ENCODE assay signal across 19 cellular contexts in the genomic region with DNA sequence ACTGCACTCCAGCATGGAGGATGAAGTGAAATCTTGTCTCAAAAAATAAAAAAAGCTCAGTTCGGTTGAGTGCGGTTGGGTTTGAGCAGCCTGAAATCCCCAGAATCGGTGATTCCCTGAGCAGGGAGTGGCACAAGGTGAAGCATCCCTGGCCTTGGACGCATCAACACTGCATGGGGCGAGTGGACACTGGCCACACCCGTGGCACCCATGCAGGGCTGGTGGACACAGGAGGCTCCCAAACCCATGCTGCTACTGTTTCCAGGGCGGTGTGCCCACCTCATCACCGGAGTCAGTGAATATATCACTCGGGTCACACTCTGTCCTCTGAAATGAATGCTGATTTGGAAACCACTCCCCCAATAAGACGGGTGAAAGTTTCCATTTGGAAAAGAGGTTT. TPM values are rescaled to one million over a fixed set of nuclear protein-coding genes. Genes with fewer than 3 reads are reported as not detected.
DNase-seq lines count a peak whose midpoint lies in the region; ATAC-seq and TF ChIP-seq lines count a peak whose summit lies in the region.
"Had no signal": no experiment of that assay in that cellular context is flagged by ENCODE, and none has a peak within 500 bp of the region (broad histone marks: within the 10 kb centered on the region; RNA-seq: fewer than 3 reads in every experiment).

No MANE protein-coding gene starts in this region.

- no peak overlapping the region for H3K4me3 Mint-ChIP-seq in chondrocyte (ENCODE audit: unreplicated experiment)
- H3K4me3 Mint-ChIP-seq: CD4-positive, CD25-positive, alpha-beta regulatory T cell had no signal

- 29% methylated on average over 3 of the region's 10 CpGs for WGBS in right lobe of liver (ENCODE audit: insufficient coverage, low coverage, low lambda C conversion rate, missing lambda C conversion rate)
- 57 to 71% methylated on average over 10 of the region's 10 CpGs for WGBS in sigmoid colon, 2 donors
- WGBS in upper lobe of left lung, 2 donors, result 76 to 77% methylated on average over 9 to 10 of the region's 10 CpGs
- 80% methylated on average over 9 to 10 of the region's 10 CpGs for WGBS in thyroid gland, 2 donors

- H3K36me3 Mint-ChIP-seq in chondrocyte (ENCODE audit: low read depth), result no peaks in the 10 kb centered on the region
- H3K36me3 Mint-ChIP-seq: CD4-positive, CD25-positive, alpha-beta regulatory T cell had no signal

- no peak overlapping the region for H3K27ac Mint-ChIP-seq in chondrocyte (ENCODE audit: unreplicated experiment)
- H3K27ac Mint-ChIP-seq: CD4-positive, CD25-positive, alpha-beta regulatory T cell had no signal

- H3K27ac ChIP-seq in RWPE2 (ENCODE audit: poor library complexity, severe bottlenecking), result no peak overlapping the region
- H3K27ac ChIP-seq in right lobe of liver, result no peak overlapping the region
- H3K27ac ChIP-seq in sigmoid colon, result peak overlapping the region in 2 of 4 donors; percentile 34 to 47
- H3K27ac ChIP-seq in upper lobe of left lung, result no peak overlapping the region
- no peak overlapping the region for H3K27ac ChIP-seq in thyroid gland
- H3K27ac ChIP-seq: A549 had no signal

- no peaks in the 10 kb centered on the region for H3K9me3 ChIP-seq in RWPE2 (ENCODE audit: severe bottlenecking)
- H3K9me3 ChIP-seq in right lobe of liver, result no peaks in the 10 kb centered on the region
- no peaks in the 10 kb centered on the region for H3K9me3 ChIP-seq in sigmoid colon
- H3K9me3 ChIP-seq in upper lobe of left lung, result no peaks in the 10 kb centered on the region
- H3K9me3 ChIP-seq in thyroid gland, result no peaks in the 10 kb centered on the region
- H3K9me3 ChIP-seq: A549, BE2C had no signal

- no peak for TF ChIP-seq CTCF in RWPE2 (IDR thresholded peaks at IDR 0.05; ENCODE audit: poor library complexity, severe bottlenecking)
- no peak for TF ChIP-seq CTCF in chondrocyte (IDR thresholded peaks at IDR 0.05)
- no peak for TF ChIP-seq CTCF in right lobe of liver (IDR thresholded peaks at IDR 0.05)
- no peak for TF ChIP-seq CTCF in sigmoid colon (IDR thresholded peaks at IDR 0.05)
- TF ChIP-seq CTCF in upper lobe of left lung (IDR thresholded peaks at IDR 0.05), result no peak
- TF ChIP-seq CTCF in thyroid gland (IDR thresholded peaks at IDR 0.05), result no peak

- no peak for TF ChIP-seq EP300 in sigmoid colon (IDR thresholded peaks at IDR 0.05)
- TF ChIP-seq EP300 in upper lobe of left lung (IDR thresholded peaks at IDR 0.05), result no peak

- DNase-seq in RWPE2 (ENCODE audit: low spot score), result peak; percentile 29
- peak; percentile 59 for DNase-seq in chondrocyte (ENCODE audit: low spot score)
- peak; percentile 2 to 25 (median 19) for DNase-seq in right lobe of liver
- DNase-seq in sigmoid colon, result peak; percentile 49
- no peak for DNase-seq in NAMALWA (ENCODE audit: low spot score)
- no peak for DNase-seq in upper lobe of left lung
- no peak for DNase-seq in thyroid gland
- DNase-seq: BE2C; CD4-positive, CD25-positive, alpha-beta regulatory T cell; DMS79; Kasumi-1; NCI-H1694 treated with DMSO at 0.1 percent for 48 hours; NCI-H446 treated with DMSO at 0.1 percent for 48 hours; NCI-H526 treated with DMSO at 0.1 percent for 48 hours had no signal

- peaks cover 8% of the 10 kb centered on the region for H3K9me3 Mint-ChIP-seq in chondrocyte (ENCODE audit: low read depth)
- H3K9me3 Mint-ChIP-seq: CD4-positive, CD25-positive, alpha-beta regulatory T cell had no signal

- TF ChIP-seq POLR2A in right lobe of liver (IDR thresholded peaks at IDR 0.05) (no peak), sigmoid colon (IDR thresholded peaks at IDR 0.05) (no peak), upper lobe of left lung (IDR thresholded peaks at IDR 0.05) (no peak), thyroid gland (IDR thresholded peaks at IDR 0.05) (no peak)

- H3K36me3 ChIP-seq in RWPE2 (ENCODE audit: low read depth) (no peaks in the 10 kb centered on the region), right lobe of liver (no peaks in the 10 kb centered on the region), sigmoid colon (no peaks in the 10 kb centered on the region), upper lobe of left lung (no peaks in the 10 kb centered on the region), thyroid gland (no peaks in the 10 kb centered on the region)
- H3K36me3 ChIP-seq: BE2C had no signal

- H3K4me1 Mint-ChIP-seq in chondrocyte (ENCODE audit: low read depth), result no peaks in the 10 kb centered on the region
- H3K4me1 Mint-ChIP-seq: CD4-positive, CD25-positive, alpha-beta regulatory T cell had no signal

- no peak overlapping the region for H3K4me3 ChIP-seq in RWPE2 (ENCODE audit: severe bottlenecking)
- H3K4me3 ChIP-seq in right lobe of liver, result no peak overlapping the region
- H3K4me3 ChIP-seq in sigmoid colon, result no peak overlapping the region
- no peak overlapping the region for H3K4me3 ChIP-seq in upper lobe of left lung
- H3K4me3 ChIP-seq in thyroid gland (replicated peaks in 1 of 3), result no peak overlapping the region
- H3K4me3 ChIP-seq: A549 had no signal

- H3K27me3 ChIP-seq in RWPE2 (ENCODE audit: insufficient read depth, poor library complexity, severe bottlenecking) (no peaks in the 10 kb centered on the region), right lobe of liver (no peaks in the 10 kb centered on the region), sigmoid colon (peaks cover 0 to 53% (median 6%) of the 10 kb centered on the region in 3 donors), upper lobe of left lung (peaks cover 0 to 4% (median 0%) of the 10 kb centered on the region in 4 donors), thyroid gland (no peaks in the 10 kb centered on the region)

- ATAC-seq in RWPE2 (ENCODE audit: low read depth) (no peak), right lobe of liver (no peak), upper lobe of left lung (ENCODE audit: low FRiP score in 2 of 2) (no peak), GM19452 (IDR thresholded peaks at IDR 0.05; ENCODE audit: unreplicated experiment) (no peak)
- ATAC-seq: A549 had no signal

- no peaks in the 10 kb centered on the region for H3K27me3 Mint-ChIP-seq in chondrocyte (ENCODE audit: low read depth)
- H3K27me3 Mint-ChIP-seq: CD4-positive, CD25-positive, alpha-beta regulatory T cell had no signal

- intact Hi-C loops in right lobe of liver (cut with DNase I), result no loop called here
- intact Hi-C loops in sigmoid colon (cut with DNase I), result no loop called here
- intact Hi-C loops in thyroid gland (cut with DNase I), result no loop called here

- H3K4me1 ChIP-seq in RWPE2 (ENCODE audit: insufficient read depth, poor library complexity, severe bottlenecking) (no peaks in the 10 kb centered on the region), right lobe of liver (no peaks in the 10 kb centered on the region), sigmoid colon (no peaks in the 10 kb centered on the region), upper lobe of left lung (no peaks in the 10 kb centered on the region), thyroid gland (no peaks in the 10 kb centered on the region)
- H3K4me1 ChIP-seq: A549, BE2C had no signal

RNA-seq across cellular contexts. Expression of a gene that starts 53.4 kb away (rescaled TPM):
- total RNA-seq in chondrocyte (not detected in 3 replicates), right lobe of liver (not detected), sigmoid colon (not detected), upper lobe of left lung (not detected), thyroid gland (under 1 TPM in 1 of 4 donors, not detected in 3; 0.67 TPM)
- polyA plus RNA-seq in sigmoid colon, result not detected
- total RNA-seq: CD4-positive, CD25-positive, alpha-beta regulatory T cell; H4; MCF 10A; Right ventricle myocardium superior had no signal
- polyA plus RNA-seq: A549; CD4-positive, CD25-positive, alpha-beta regulatory T cell had no signal

Comparison
In these comparisons a context has a peak if more than half of its experiments do, and no peak if none do; other contexts are left out.
1. DNase-seq: peak in RWPE2 (single experiment), chondrocyte (single experiment), right lobe of liver (3 of 3) and sigmoid colon (single experiment); none in NAMALWA (single experiment), upper lobe of left lung (0 of 2) and thyroid gland (0 of 2).